8 cellular contexts compared by ENCODE assay signal in the genomic region with DNA sequence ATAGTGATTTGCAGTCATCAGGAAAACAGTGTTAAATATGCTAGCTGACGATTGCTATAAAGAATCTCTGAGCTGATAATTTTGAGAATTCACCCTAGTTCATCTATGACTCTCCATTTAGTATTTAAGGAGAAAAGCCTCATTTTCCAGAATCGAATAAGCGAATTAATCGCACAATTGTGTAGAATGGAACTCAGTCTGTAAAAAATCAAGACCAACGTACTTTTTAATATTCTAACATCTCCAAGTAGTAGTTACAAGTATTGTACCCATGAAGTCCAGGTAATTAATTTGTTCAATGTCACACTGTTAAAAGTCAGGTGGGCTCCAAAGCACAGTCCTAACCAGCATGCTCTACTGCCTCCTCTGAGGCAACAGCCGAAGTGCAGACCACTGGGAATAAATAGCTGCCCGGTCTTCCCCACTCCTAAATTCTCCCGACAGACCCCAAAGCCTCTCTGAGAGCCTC. TPM values are rescaled to one million over a fixed set of nuclear protein-coding genes. Genes with fewer than 3 reads are reported as not detected.
DNase-seq lines count a peak whose midpoint lies in the region; ATAC-seq and TF ChIP-seq lines count a peak whose summit lies in the region.

No MANE protein-coding gene starts in this region.

- CTCF ChIA-PET in AG04449 (lab: Yijun Ruan, JAX) = interaction anchor here (0.9 to 2.2 kb wide), 9 partner anchors 13 to 352 kb away, joined by 3 to 15 read pairs (median 3); partner anchors contain the start of gene CYREN

- DNase-seq in AG04449 (ENCODE audit: low read depth, low spot score) (no peak), choroid plexus epithelial cell (ENCODE audit: low read depth) (no peak), neural crest cell (ENCODE audit: low read depth, low spot score) (no peak), omental fat pad (ENCODE audit: low spot score) (no peak), SKM-1 treated with dmso at 0.1 percent for 144 hours (lab: John Stamatoyannopoulos, UW; ENCODE audit: unreplicated experiment) (no peak), NCI-H2171 treated with DMSO at 0.1 percent for 48 hours (lab: John Stamatoyannopoulos, UW) (no peak)

- TF ChIP-seq CTCF in AG04449 (IDR thresholded peaks at IDR 0.05; ENCODE audit: insufficient read depth, low read length, missing control alignments) (no peak), choroid plexus epithelial cell (conservative IDR thresholded peaks at IDR 0.05; ENCODE audit: low read depth, low read length) (peak; percentile 41), neural crest cell (conservative IDR thresholded peaks at IDR 0.05) (no peak), omental fat pad (IDR thresholded peaks at IDR 0.05) (no peak)

- peaks cover 11% of the 10 kb centered on the region for H3K36me3 Mint-ChIP-seq in neural crest cell (ENCODE audit: low read depth)

- peak overlapping the region; percentile 93 for H3K4me3 Mint-ChIP-seq in neural crest cell

- H3K4me1 Mint-ChIP-seq in neural crest cell = peaks cover 27% of the 10 kb centered on the region

- no peaks in the 10 kb centered on the region for H3K27me3 Mint-ChIP-seq in neural crest cell (ENCODE audit: low read depth)

- H3K27ac Mint-ChIP-seq in neural crest cell (ENCODE audit: unreplicated experiment) = peak overlapping the region; percentile 98

- no peaks in the 10 kb centered on the region for H3K9me3 Mint-ChIP-seq in neural crest cell

- POLR2A ChIA-PET in AG04449 (lab: Yijun Ruan, JAX) = interaction anchor here (0.6 to 1.1 kb wide), 4 partner anchors 11 to 235 kb away, joined by 3 read pairs; partner anchors contain the start of gene CYREN

- ATAC-seq in GM19395 (IDR thresholded peaks at IDR 0.05; ENCODE audit: unreplicated experiment) (peak; percentile 52), HG03521 (IDR thresholded peaks at IDR 0.05; ENCODE audit: unreplicated experiment) (peak; percentile 56), omental fat pad (ENCODE audit: low FRiP score) (no peak)

- peak overlapping the region; percentile 87 for H3K4me3 ChIP-seq in AG04449 (ENCODE audit: low read depth, low read length)
- H3K4me3 ChIP-seq in choroid plexus epithelial cell (ENCODE audit: low read depth, low read length) = peak overlapping the region; percentile 81

RNA-seq across cellular contexts. Expression of gene AGBL3, which starts 0.4 kb away (rescaled TPM):
- total RNA-seq in neural crest cell = 3.5 and 5.5 TPM in 2 replicates
- 1 to 10 TPM; 1.6 to 3.2 (median 2.3) TPM for total RNA-seq in omental fat pad
